26 cellular contexts compared by ENCODE assay signal in the genomic region with DNA sequence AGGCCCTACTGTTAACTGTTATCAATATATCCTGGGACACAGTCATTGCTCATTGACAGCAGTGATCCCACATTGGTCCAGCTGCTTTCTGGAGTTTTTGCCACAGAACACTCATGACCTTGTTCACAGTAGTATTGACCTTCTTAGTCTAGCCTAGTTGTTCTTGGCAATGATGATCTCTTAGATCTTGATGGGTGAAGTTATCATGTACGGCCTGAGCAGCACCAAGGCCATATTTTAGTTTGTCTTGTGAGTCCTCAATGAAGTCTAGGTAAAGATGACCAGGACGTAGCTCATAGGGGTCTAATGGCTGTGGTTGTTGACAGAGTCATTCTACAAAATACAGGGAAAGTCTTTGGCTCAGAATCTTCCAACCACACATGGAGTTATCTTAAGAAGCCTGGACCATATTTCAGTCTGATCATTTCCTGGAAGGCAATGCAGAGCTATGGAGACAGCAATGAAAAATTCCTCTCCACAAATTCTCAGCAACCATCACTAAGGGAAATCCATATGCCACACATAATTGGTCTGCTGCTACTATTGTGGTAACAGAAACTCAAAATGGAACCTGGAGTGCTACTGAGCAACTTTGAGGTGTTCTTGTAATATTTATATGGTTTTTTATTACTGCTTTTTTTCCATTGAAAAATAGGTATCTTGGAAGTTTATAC.
"Had no signal": no experiment of that assay in that cellular context is flagged by ENCODE, and none has a peak within 500 bp of the region (broad histone marks: within the 10 kb centered on the region; RNA-seq: fewer than 3 reads in every experiment).

No MANE protein-coding gene starts in this region.

- ATAC-seq: psoas muscle; right cardiac atrium; right lobe of liver; stimulated activated effector memory CD8-positive, alpha-beta T cell treated with anti-CD3 and anti-CD28 coated beads, Interleukin-12 subunit alpha, Interleukin-12 subunit beta, amount 100 ng/mL, for 72 hours; stimulated activated naive B cell treated with anti-CD40 and anti-IgM and Interleukin-4, amounts not matched to agents 10 μg/mL and 1 μg/mL and 100 μg/mL, for 72 hours had no signal

- H3K27ac ChIP-seq: neural progenitor cell, ovary, parathyroid adenoma, psoas muscle, right lobe of liver, sigmoid colon, stomach, thoracic aorta, thyroid gland, tibial nerve, upper lobe of left lung, vagina had no signal

- H3K4me3 ChIP-seq: neural progenitor cell, ovary, psoas muscle, right lobe of liver, sigmoid colon, stomach, thoracic aorta, thyroid gland, tibial nerve, upper lobe of left lung, vagina had no signal

- H3K27ac Mint-ChIP-seq: nephron; neural progenitor cell; progenitor cell of endocrine pancreas; stimulated activated effector memory CD8-positive, alpha-beta T cell treated with anti-CD3 and anti-CD28 coated beads, Interleukin-12 subunit alpha, Interleukin-12 subunit beta, amount 100 ng/mL, for 72 hours; stimulated activated naive B cell treated with anti-CD40 and anti-IgM and Interleukin-4, amounts not matched to agents 10 μg/mL and 1 μg/mL and 100 μg/mL, for 72 hours; stimulated activated naive CD8-positive, alpha-beta T cell treated with anti-CD3 and anti-CD28 coated beads, Interleukin-15, Interleukin-2, amounts not matched to agents 100 ng/mL and 50 ng/mL, for 24 hours had no signal

- H3K36me3 ChIP-seq: neural progenitor cell, ovary, right lobe of liver, sigmoid colon, stomach, thoracic aorta, thyroid gland, tibial nerve, upper lobe of left lung, vagina had no signal

- H3K4me1 ChIP-seq: parathyroid adenoma, psoas muscle, right lobe of liver, sigmoid colon, stomach, thyroid gland, tibial nerve, upper lobe of left lung, vagina had no signal

- H3K9me3 ChIP-seq: ovary, psoas muscle, right lobe of liver, sigmoid colon, stomach, thoracic aorta, thyroid gland, tibial nerve, upper lobe of left lung, vagina had no signal

- DNase-seq: occipital lobe; ovary; posterior cingulate gyrus; psoas muscle; right lobe of liver; sigmoid colon; small intestine; stimulated activated CD4-positive, alpha-beta T cell treated with anti-CD3 and anti-CD28 coated beads, Interleukin-15, amount 100 ng/mL, for 24 hours; stimulated activated CD4-positive, alpha-beta T cell treated with anti-CD3 and anti-CD28 coated beads, Interleukin-2, amount 100 ng/mL, for 24 hours; stimulated activated CD4-positive, alpha-beta T cell treated with anti-CD3 and anti-CD28 coated beads, Interleukin-2, amount 100 ng/mL, for 48 hours; stimulated activated CD4-positive, alpha-beta T cell treated with anti-CD3 and anti-CD28 coated beads, Interleukin-4, amount 100 ng/mL, for 24 hours; stimulated activated naive B cell treated with anti-CD40 and anti-IgM and Interleukin-4, amounts not matched to agents 10 μg/mL and 1 μg/mL and 100 μg/mL, for 72 hours; stimulated activated naive CD4-positive, alpha-beta T cell treated with Interleukin-2 at 50 U/mL for 16 hours; stomach; thyroid gland had no signal

- H3K4me3 Mint-ChIP-seq: nephron; neural progenitor cell; stimulated activated effector memory CD8-positive, alpha-beta T cell treated with anti-CD3 and anti-CD28 coated beads, Interleukin-12 subunit alpha, Interleukin-12 subunit beta, amount 100 ng/mL, for 72 hours; stimulated activated naive B cell treated with anti-CD40 and anti-IgM and Interleukin-4, amounts not matched to agents 10 μg/mL and 1 μg/mL and 100 μg/mL, for 72 hours; stimulated activated naive CD8-positive, alpha-beta T cell treated with anti-CD3 and anti-CD28 coated beads, Interleukin-15, Interleukin-2, amounts not matched to agents 100 ng/mL and 50 ng/mL, for 24 hours had no signal

- H3K9ac ChIP-seq: neural progenitor cell, parathyroid adenoma had no signal

- H3K36me3 Mint-ChIP-seq: stimulated activated effector memory CD8-positive, alpha-beta T cell treated with anti-CD3 and anti-CD28 coated beads, Interleukin-12 subunit alpha, Interleukin-12 subunit beta, amount 100 ng/mL, for 72 hours had no signal

- H3K27me3 ChIP-seq: neural progenitor cell, ovary, right lobe of liver, sigmoid colon, stomach, thyroid gland, tibial nerve, upper lobe of left lung, vagina had no signal
